ENCODE assay signal across 8 cellular contexts in the genomic region with DNA sequence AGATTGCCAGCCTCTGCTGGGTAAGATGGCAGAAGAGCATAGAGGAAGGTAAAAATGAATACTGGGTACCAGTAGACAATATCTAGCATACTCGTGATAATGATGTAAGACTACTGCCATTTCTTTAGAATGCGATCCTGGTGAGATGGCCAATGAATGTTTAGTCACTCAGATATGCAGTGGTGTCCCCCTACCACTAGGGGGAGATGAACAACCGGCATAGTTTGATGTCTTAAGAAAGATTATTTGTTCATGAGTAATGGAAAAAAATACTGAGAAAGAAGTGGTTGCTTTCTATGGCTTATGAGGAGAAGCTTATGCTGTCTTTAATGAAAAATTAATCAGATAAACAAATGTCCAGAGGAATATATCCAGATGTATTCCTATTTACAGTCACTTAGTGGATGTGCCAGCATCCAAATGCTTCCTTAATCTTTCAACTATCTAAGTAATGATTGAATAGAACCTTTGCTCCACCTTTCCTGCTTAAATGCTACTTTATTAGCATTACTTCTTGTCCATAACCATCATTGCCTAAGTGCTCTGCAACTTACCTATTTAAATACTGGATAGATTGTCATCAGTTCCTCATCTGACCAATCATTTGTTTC.
DNase-seq lines count a peak whose midpoint lies in the region; ATAC-seq and TF ChIP-seq lines count a peak whose summit lies in the region.

No MANE protein-coding gene starts in this region.

- no peaks in the 10 kb centered on the region for H3K9me2 ChIP-seq in Karpas-422 (replicated peaks; ENCODE audit: insufficient read depth, low read length)

- peak overlapping the region; percentile 28; the same call in 1 of the 2 replicates for H3K9ac ChIP-seq in Karpas-422 (ENCODE audit: low read length)

- H3K4me3 ChIP-seq in Karpas-422 (ENCODE audit: low read length) = no peak overlapping the region
- H3K4me3 ChIP-seq in body of pancreas = no peak overlapping the region

- H3K4me1 ChIP-seq in Karpas-422 (ENCODE audit: low read length) (peaks cover 28% of the 10 kb centered on the region), body of pancreas (no peaks in the 10 kb centered on the region)

- H3K9me3 ChIP-seq in Karpas-422 (ENCODE audit: low read length) = no peaks in the 10 kb centered on the region
- no peaks in the 10 kb centered on the region for H3K9me3 ChIP-seq in body of pancreas

- 4 to 8% methylated on average over 3 of the region's 3 CpGs for WGBS in body of pancreas, 2 donors

- TF ChIP-seq POLR2A in body of pancreas (IDR thresholded peaks at IDR 0.05) = no peak

- H3K27ac Mint-ChIP-seq in immature natural killer cell = no peak overlapping the region

- no peak overlapping the region for H3K4me3 Mint-ChIP-seq in immature natural killer cell

- TF ChIP-seq CTCF in body of pancreas (IDR thresholded peaks at IDR 0.05) = peak; percentile 64 to 82 (median 74)

- H3K4me2 ChIP-seq in Karpas-422 (ENCODE audit: low read depth, low read length, poor library complexity, severe bottlenecking) = no peak overlapping the region

- peak; percentile 7 to 11 for DNase-seq in activated CD4-positive, alpha-beta T cell treated with anti-CD3 and anti-CD28 coated beads for 24 hours (ENCODE audit: low read depth in 2 of 2)
- no peak for DNase-seq in activated CD4-positive, alpha-beta T cell treated with anti-CD3 and anti-CD28 coated beads for 1 hour
- peak; percentile 64 for DNase-seq in H4 (ENCODE audit: low spot score)
- DNase-seq in Karpas-422 = peak; percentile 90
- peak; percentile 78 for DNase-seq in RKO (ENCODE audit: low spot score)
- peak; percentile 20 to 43 (median 36) for DNase-seq in body of pancreas
- peak; percentile 14 to 16 (median 14) for DNase-seq in immature natural killer cell
- peak; percentile 16 to 18 for DNase-seq in stimulated activated CD4-positive, alpha-beta T cell treated with anti-CD3 and anti-CD28 coated beads, Interleukin-2, amount 100 ng/mL, for 48 hours

- no peaks in the 10 kb centered on the region for H3K4me1 Mint-ChIP-seq in immature natural killer cell

- no peaks in the 10 kb centered on the region for H4K20me1 ChIP-seq in Karpas-422 (ENCODE audit: insufficient read depth, low read depth, low read length)

- no peaks in the 10 kb centered on the region for H3K9me3 Mint-ChIP-seq in immature natural killer cell

- H3K27ac ChIP-seq in Karpas-422 (ENCODE audit: low read length) (no peak overlapping the region), body of pancreas (no peak overlapping the region)

- peaks cover 0 to 5% (median 2%) of the 10 kb centered on the region in 3 donors for H3K27me3 Mint-ChIP-seq in immature natural killer cell (ENCODE audit: low read depth in 3 of 3)

- H3K27me3 ChIP-seq in Karpas-422 (ENCODE audit: low read length) (no peaks in the 10 kb centered on the region), body of pancreas (no peaks in the 10 kb centered on the region)

- H3K36me3 ChIP-seq in Karpas-422 (ENCODE audit: insufficient read depth, low read length) (no peaks in the 10 kb centered on the region), body of pancreas (replicated peaks in 1 of 2; ENCODE audit: insufficient read depth in 1 of 2, low read depth in 2 of 2) (no peaks in the 10 kb centered on the region)

- H2AFZ ChIP-seq in Karpas-422 (ENCODE audit: low read length) = peak overlapping the region; percentile 47

- no peaks in the 10 kb centered on the region for H3K79me2 ChIP-seq in Karpas-422 (ENCODE audit: low read length)

- ATAC-seq in body of pancreas = peak; percentile 56

- intact Hi-C loops in body of pancreas (cut with DNase I) = no loop called here

- no peaks in the 10 kb centered on the region for H3K36me3 Mint-ChIP-seq in immature natural killer cell
